Comparison of ENCODE assay signal across 10 cellular contexts in the genomic region with DNA sequence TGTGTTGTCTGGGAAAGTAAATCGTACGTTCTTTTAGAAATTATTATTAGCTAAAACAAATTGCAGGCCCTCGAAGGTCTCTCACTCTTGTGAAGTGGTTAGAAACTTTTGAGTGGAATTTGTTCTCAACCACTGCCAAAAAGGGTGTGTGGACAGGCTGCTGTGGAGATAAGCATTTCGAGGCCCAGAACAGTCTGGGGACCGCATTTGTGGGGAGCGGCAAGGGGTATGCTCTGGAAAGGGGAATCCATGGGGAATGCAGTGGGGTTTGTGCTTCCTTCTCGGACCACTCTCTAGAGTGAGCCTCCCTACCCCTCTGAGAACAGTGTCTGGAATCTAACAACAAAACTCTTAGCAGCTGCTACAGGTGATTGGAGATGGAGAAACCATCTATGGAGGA. TPM values are rescaled to one million over a fixed set of nuclear protein-coding genes. Genes with fewer than 3 reads are reported as not detected.
DNase-seq lines count a peak whose midpoint lies in the region; ATAC-seq and TF ChIP-seq lines count a peak whose summit lies in the region.
"Had no signal": no experiment of that assay in that cellular context is flagged by ENCODE, and none has a peak within 500 bp of the region (broad histone marks: within the 10 kb centered on the region; RNA-seq: fewer than 3 reads in every experiment).

No MANE protein-coding gene starts in this region.

- H3K4me1 Mint-ChIP-seq in CD8-positive, alpha-beta memory T cell: peaks cover 8 to 25% (median 18%) of the 10 kb centered on the region in 3 donors

- intact Hi-C loops in heart left ventricle (cut with DNase I) (loop anchor here in 8 of 10 donors (2.0 to 10.0 kb wide), 12 partner anchors 25 to 1422 kb away; partner anchors contain the start of gene PARD3B (in 1 of the 8)), left cardiac atrium (cut with DNase I) (loop anchor here in 1 of 2 donors (10.0 kb wide), 1 partner anchor 1419 kb away; no protein-coding TSS in a partner anchor), dorsolateral prefrontal cortex (cut with DNase I) (loop anchor here (10.0 kb wide), 2 partner anchors 81 to 241 kb away; no protein-coding TSS in a partner anchor)

- TF ChIP-seq CTCF in heart left ventricle (IDR thresholded peaks at IDR 0.05) (no peak), dorsolateral prefrontal cortex (IDR thresholded peaks at IDR 0.05 in 54 of 56, conservative IDR thresholded peaks at IDR 0.05 in 2 of 56; ENCODE audit: low read depth in 1 of 56, partially characterized antibody in 56 of 56) (no peak)

- H3K27me3 Mint-ChIP-seq in CD8-positive, alpha-beta memory T cell: peaks cover 39 to 76% of the 10 kb centered on the region in 2 donors

- H3K4me1 ChIP-seq in heart left ventricle (peaks cover 0 to 67% (median 30%) of the 10 kb centered on the region in 12 donors), muscle layer of duodenum (ENCODE audit: control insufficient read depth in 1 of 2, insufficient read depth in 2 of 2, low read length in 2 of 2) (peaks cover 4 to 6% of the 10 kb centered on the region in 2 donors), urinary bladder (ENCODE audit: insufficient read depth) (peaks cover 2% of the 10 kb centered on the region)
- H3K4me1 ChIP-seq in CD8-positive, alpha-beta memory T cell (ENCODE audit: insufficient read depth, low read length): no peaks in the 10 kb centered on the region

- H3K27me3 ChIP-seq in heart left ventricle (peaks cover 0 to 43% (median 7%) of the 10 kb centered on the region in 9 donors), dorsolateral prefrontal cortex (peaks cover 0 to 47% (median 6%) of the 10 kb centered on the region in 45 donors), muscle layer of duodenum (ENCODE audit: low read depth, low read length) (peaks cover 11% of the 10 kb centered on the region)
- peaks cover 30% of the 10 kb centered on the region for H3K27me3 ChIP-seq in CD8-positive, alpha-beta memory T cell (ENCODE audit: insufficient read depth, low read length, poor library complexity, severe bottlenecking)

- TF ChIP-seq POLR2A in heart left ventricle (IDR thresholded peaks at IDR 0.05): no peak

- peak overlapping the region in 1 of 7 donors; percentile 49 for H3K4me3 Mint-ChIP-seq in CD8-positive, alpha-beta memory T cell

- POLR2A ChIA-PET in CD8-positive, alpha-beta memory T cell (lab: Charles Lee): no interaction called here

- H3K36me3 Mint-ChIP-seq in CD8-positive, alpha-beta memory T cell: no peaks in the 10 kb centered on the region

- no peak for DNase-seq in heart left ventricle
- no peak for DNase-seq in left cardiac atrium
- no peak for DNase-seq in dorsolateral prefrontal cortex
- DNase-seq in CD8-positive, alpha-beta memory T cell: no peak
- no peak for DNase-seq in stimulated activated CD4-positive, alpha-beta T cell treated with anti-CD3 and anti-CD28 coated beads, Interleukin-4, amount 100 ng/mL, for 4 hours
- no peak for DNase-seq in DMS79 (lab: John Stamatoyannopoulos, UW)
- DNase-seq: activated T-cell treated with anti-CD3 and anti-CD28 coated beads, Interleukin-2, amount 50 U/mL, for 1 hour; NCI-H526 had no signal

- 52 to 67% (median 59%) methylated on average over 7 of the region's 7 CpGs for WGBS in heart left ventricle, 4 donors
- WGBS in urinary bladder: 37% methylated on average over 7 of the region's 7 CpGs

- H3K27ac ChIP-seq in heart left ventricle: peak overlapping the region in 7 of 12 donors; percentile 63 to 93 (median 81)
- H3K27ac ChIP-seq in dorsolateral prefrontal cortex: peak overlapping the region in 37 of 59 donors; percentile 1 to 88 (median 74)
- H3K27ac ChIP-seq in muscle layer of duodenum (ENCODE audit: low read length): peak overlapping the region; percentile 94
- peak overlapping the region; percentile 61 for H3K27ac ChIP-seq in urinary bladder (ENCODE audit: low read depth)
- H3K27ac ChIP-seq in CD8-positive, alpha-beta memory T cell (ENCODE audit: low read depth, low read length): no peak overlapping the region

- H3K9me3 Mint-ChIP-seq in CD8-positive, alpha-beta memory T cell: no peaks in the 10 kb centered on the region

- no peaks in the 10 kb centered on the region for H3K9me3 ChIP-seq in heart left ventricle
- H3K9me3 ChIP-seq in muscle layer of duodenum (ENCODE audit: control insufficient read depth in 1 of 2, low read length in 2 of 2): no peaks in the 10 kb centered on the region
- H3K9me3 ChIP-seq in CD8-positive, alpha-beta memory T cell (ENCODE audit: low read length): no peaks in the 10 kb centered on the region

- ATAC-seq in heart left ventricle: no peak
- no peak for ATAC-seq in left cardiac atrium

- no peak overlapping the region for H3K27ac Mint-ChIP-seq in CD8-positive, alpha-beta memory T cell

- CTCF ChIA-PET in CD8-positive, alpha-beta memory T cell (lab: Charles Lee): no interaction called here

- H3K36me3 ChIP-seq in heart left ventricle (no peaks in the 10 kb centered on the region), muscle layer of duodenum (ENCODE audit: control insufficient read depth in 1 of 2, insufficient read depth in 2 of 2, low read length in 2 of 2) (no peaks in the 10 kb centered on the region), urinary bladder (ENCODE audit: insufficient read depth) (no peaks in the 10 kb centered on the region)
- no peaks in the 10 kb centered on the region for H3K36me3 ChIP-seq in CD8-positive, alpha-beta memory T cell (ENCODE audit: insufficient read depth, low read length)

- H3K4me3 ChIP-seq in heart left ventricle: peak overlapping the region in 11 of 12 donors; percentile 50 to 79 (median 64)
- H3K4me3 ChIP-seq in dorsolateral prefrontal cortex: peak overlapping the region; percentile 9 to 81 (median 64)
- H3K4me3 ChIP-seq in muscle layer of duodenum (ENCODE audit: low read depth in 1 of 2, low read length in 2 of 2): peak overlapping the region; percentile 81 to 90
- peak overlapping the region; percentile 54 for H3K4me3 ChIP-seq in urinary bladder (ENCODE audit: low read depth, low read length)
- no peak overlapping the region for H3K4me3 ChIP-seq in CD8-positive, alpha-beta memory T cell (ENCODE audit: low read length)

RNA-seq across cellular contexts. Expression of gene NRP2, which starts 1.7 kb away (rescaled TPM):
- 10 to 100 TPM in 4 of 9 donors, 1 to 10 TPM in 5; 3.1 to 57.5 (median 6.9) TPM for total RNA-seq in heart left ventricle
- 1 to 10 TPM; 2.0 to 3.6 TPM for polyA plus RNA-seq in heart left ventricle
- total RNA-seq in left cardiac atrium: 10 to 100 TPM; 16.3 to 16.6 TPM
- total RNA-seq in dorsolateral prefrontal cortex: 10 to 100 TPM; 13.0 to 43.9 (median 24.5) TPM
- total RNA-seq in urinary bladder: 101 TPM
- 74.4 TPM for polyA plus RNA-seq in urinary bladder
- total RNA-seq in CD8-positive, alpha-beta memory T cell: under 1 TPM; 0.91 to 0.94 TPM
- polyA plus RNA-seq in CD8-positive, alpha-beta memory T cell: not detected
